12 cellular contexts compared by ENCODE assay signal in the genomic region with DNA sequence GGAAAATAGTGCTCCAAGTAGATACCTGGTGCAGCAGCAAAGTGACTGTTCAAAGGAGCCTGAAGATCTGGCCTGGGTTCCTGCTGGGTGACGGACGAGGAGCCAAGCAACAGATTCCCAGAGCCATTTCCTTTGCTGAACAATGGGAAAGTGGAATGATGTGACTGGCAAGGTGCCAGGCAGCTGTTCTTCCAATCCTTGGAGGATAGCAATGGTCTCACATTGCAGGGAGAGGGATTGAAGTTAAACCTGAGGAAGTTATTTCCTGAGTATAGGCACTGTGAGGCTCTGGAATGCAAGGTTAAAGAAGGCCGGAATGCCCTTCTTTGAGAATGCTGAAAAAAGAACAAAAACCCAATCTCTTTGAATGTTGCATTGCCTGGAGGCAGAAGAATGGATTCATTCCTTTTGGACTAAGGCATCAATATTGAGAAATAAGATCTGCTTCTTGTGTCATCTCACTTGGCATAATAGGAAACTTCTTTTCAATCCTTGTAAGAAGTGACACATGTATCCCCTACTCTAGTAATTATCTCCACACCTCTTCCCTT.
DNase-seq lines count a peak whose midpoint lies in the region; ATAC-seq and TF ChIP-seq lines count a peak whose summit lies in the region.
"Had no signal": no experiment of that assay in that cellular context is flagged by ENCODE, and none has a peak within 500 bp of the region (broad histone marks: within the 10 kb centered on the region; RNA-seq: fewer than 3 reads in every experiment).

No MANE protein-coding gene starts in this region.

- H3K4me3 Mint-ChIP-seq in GM23338, result no peak overlapping the region

- peaks cover 3% of the 10 kb centered on the region; the same call in 1 of the 3 replicates for H3K9me3 Mint-ChIP-seq in GM23338

- no peak overlapping the region for H2AFZ ChIP-seq in GM23338

- TF ChIP-seq CTCF in GM23338 (conservative IDR thresholded peaks at IDR 0.05; ENCODE audit: low read depth in 2 of 2), result no peak
- TF ChIP-seq CTCF in RWPE2 (IDR thresholded peaks at IDR 0.05; ENCODE audit: poor library complexity, severe bottlenecking), result no peak

- no peaks in the 10 kb centered on the region for H3K27me3 Mint-ChIP-seq in GM23338 (ENCODE audit: insufficient read depth, low read depth, poor library complexity)

- peaks cover 27% of the 10 kb centered on the region for H3K9me2 ChIP-seq in GM23338 (ENCODE audit: insufficient read depth)

- no peak overlapping the region for H3K4me3 ChIP-seq in GM23338
- H3K4me3 ChIP-seq in RWPE2 (ENCODE audit: severe bottlenecking), result no peak overlapping the region
- H3K4me3 ChIP-seq: prostate gland, vagina had no signal

- ATAC-seq in GM23338 (peak; percentile 62), RWPE2 (ENCODE audit: low read depth) (peak; percentile 86), HG03354 (IDR thresholded peaks at IDR 0.05; ENCODE audit: poor library complexity, severe bottlenecking, unreplicated experiment) (no peak), HG03442 (IDR thresholded peaks at IDR 0.05; ENCODE audit: unreplicated experiment) (no peak)
- ATAC-seq: left colon had no signal

- no peaks in the 10 kb centered on the region for H3K79me2 ChIP-seq in GM23338 (replicated peaks; ENCODE audit: insufficient read depth)

- H3K4me2 ChIP-seq in GM23338, result no peak overlapping the region

- no peak overlapping the region for H3K27ac Mint-ChIP-seq in GM23338

- no peaks in the 10 kb centered on the region for H3K36me3 Mint-ChIP-seq in GM23338 (ENCODE audit: low read depth)

- no peaks in the 10 kb centered on the region for H3K36me3 ChIP-seq in GM23338 (ENCODE audit: insufficient read depth)
- no peaks in the 10 kb centered on the region for H3K36me3 ChIP-seq in RWPE2 (ENCODE audit: low read depth)
- H3K36me3 ChIP-seq: prostate gland, vagina had no signal

- H3K27me3 ChIP-seq in GM23338 (ENCODE audit: insufficient read depth) (no peaks in the 10 kb centered on the region), RWPE2 (ENCODE audit: insufficient read depth, poor library complexity, severe bottlenecking) (no peaks in the 10 kb centered on the region)
- H3K27me3 ChIP-seq: vagina had no signal

- peak overlapping the region; percentile 66; the same call in 1 of the 2 replicates for H3K27ac ChIP-seq in GM23338 (ENCODE audit: low read depth)
- H3K27ac ChIP-seq in RWPE2 (ENCODE audit: poor library complexity, severe bottlenecking), result peak overlapping the region; percentile 98
- H3K27ac ChIP-seq: prostate gland, vagina had no signal

- no peaks in the 10 kb centered on the region for H3K9me3 ChIP-seq in RWPE2 (ENCODE audit: severe bottlenecking)
- H3K9me3 ChIP-seq: prostate gland, vagina had no signal

- H3K4me1 ChIP-seq in GM23338 (ENCODE audit: insufficient read depth) (peaks cover 22% of the 10 kb centered on the region; the same call in 1 of the 2 replicates), RWPE2 (ENCODE audit: insufficient read depth, poor library complexity, severe bottlenecking) (peaks cover 66% of the 10 kb centered on the region)
- H3K4me1 ChIP-seq: prostate gland, vagina had no signal

- no peaks in the 10 kb centered on the region for H4K20me1 ChIP-seq in GM23338 (replicated peaks; ENCODE audit: insufficient read depth)

- H3K4me1 Mint-ChIP-seq in GM23338, result peaks cover 12% of the 10 kb centered on the region; the same call in 2 of the 3 replicates

- H3F3A ChIP-seq in GM23338 (replicated peaks; ENCODE audit: low read depth), result no peaks in the 10 kb centered on the region

- DNase-seq in GM23338 (ENCODE audit: low spot score) (peak; percentile 61), RWPE2 (ENCODE audit: low spot score) (peak; percentile 85), fibroblast of peridontal ligament (ENCODE audit: extremely low read depth) (peak; percentile 83), non-pigmented ciliary epithelial cell (ENCODE audit: low read depth) (peak; percentile 36), DMS53 (lab: John Stamatoyannopoulos, UW) (no peak), middle frontal gyrus (ENCODE audit: extremely low spot score, low spot score) (no peak)
- DNase-seq: effector memory CD4-positive, alpha-beta T cell; left colon had no signal

TF ChIP-seq in GM23338, 12 proteins besides CTCF, POLR2A, EP300 and RAD21:
- TF ChIP-seq NANOG (IDR thresholded peaks at IDR 0.05; ENCODE audit: borderline replicate concordance) (no peak), EZH2phosphoT487 (IDR thresholded peaks at IDR 0.05; ENCODE audit: unreplicated experiment) (no peak), STAT1 (IDR thresholded peaks at IDR 0.05; ENCODE audit: unreplicated experiment) (no peak), CREB1 (CRISPR knock-in tag; IDR thresholded peaks at IDR 0.05; ENCODE audit: low read depth) (no peak), ZNF331 (CRISPR knock-in tag; IDR thresholded peaks at IDR 0.05; ENCODE audit: low read depth) (no peak), POLR2AphosphoS5 (IDR thresholded peaks at IDR 0.05; ENCODE audit: low read depth) (no peak)
- TF ChIP-seq, protein P1, sequence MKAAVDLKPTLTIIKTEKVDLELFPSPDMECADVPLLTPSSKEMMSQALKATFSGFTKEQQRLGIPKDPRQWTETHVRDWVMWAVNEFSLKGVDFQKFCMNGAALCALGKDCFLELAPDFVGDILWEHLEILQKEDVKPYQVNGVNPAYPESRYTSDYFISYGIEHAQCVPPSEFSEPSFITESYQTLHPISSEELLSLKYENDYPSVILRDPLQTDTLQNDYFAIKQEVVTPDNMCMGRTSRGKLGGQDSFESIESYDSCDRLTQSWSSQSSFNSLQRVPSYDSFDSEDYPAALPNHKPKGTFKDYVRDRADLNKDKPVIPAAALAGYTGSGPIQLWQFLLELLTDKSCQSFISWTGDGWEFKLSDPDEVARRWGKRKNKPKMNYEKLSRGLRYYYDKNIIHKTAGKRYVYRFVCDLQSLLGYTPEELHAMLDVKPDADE (IDR thresholded peaks at IDR 0.05), result no peak
- TF ChIP-seq, protein P2, sequence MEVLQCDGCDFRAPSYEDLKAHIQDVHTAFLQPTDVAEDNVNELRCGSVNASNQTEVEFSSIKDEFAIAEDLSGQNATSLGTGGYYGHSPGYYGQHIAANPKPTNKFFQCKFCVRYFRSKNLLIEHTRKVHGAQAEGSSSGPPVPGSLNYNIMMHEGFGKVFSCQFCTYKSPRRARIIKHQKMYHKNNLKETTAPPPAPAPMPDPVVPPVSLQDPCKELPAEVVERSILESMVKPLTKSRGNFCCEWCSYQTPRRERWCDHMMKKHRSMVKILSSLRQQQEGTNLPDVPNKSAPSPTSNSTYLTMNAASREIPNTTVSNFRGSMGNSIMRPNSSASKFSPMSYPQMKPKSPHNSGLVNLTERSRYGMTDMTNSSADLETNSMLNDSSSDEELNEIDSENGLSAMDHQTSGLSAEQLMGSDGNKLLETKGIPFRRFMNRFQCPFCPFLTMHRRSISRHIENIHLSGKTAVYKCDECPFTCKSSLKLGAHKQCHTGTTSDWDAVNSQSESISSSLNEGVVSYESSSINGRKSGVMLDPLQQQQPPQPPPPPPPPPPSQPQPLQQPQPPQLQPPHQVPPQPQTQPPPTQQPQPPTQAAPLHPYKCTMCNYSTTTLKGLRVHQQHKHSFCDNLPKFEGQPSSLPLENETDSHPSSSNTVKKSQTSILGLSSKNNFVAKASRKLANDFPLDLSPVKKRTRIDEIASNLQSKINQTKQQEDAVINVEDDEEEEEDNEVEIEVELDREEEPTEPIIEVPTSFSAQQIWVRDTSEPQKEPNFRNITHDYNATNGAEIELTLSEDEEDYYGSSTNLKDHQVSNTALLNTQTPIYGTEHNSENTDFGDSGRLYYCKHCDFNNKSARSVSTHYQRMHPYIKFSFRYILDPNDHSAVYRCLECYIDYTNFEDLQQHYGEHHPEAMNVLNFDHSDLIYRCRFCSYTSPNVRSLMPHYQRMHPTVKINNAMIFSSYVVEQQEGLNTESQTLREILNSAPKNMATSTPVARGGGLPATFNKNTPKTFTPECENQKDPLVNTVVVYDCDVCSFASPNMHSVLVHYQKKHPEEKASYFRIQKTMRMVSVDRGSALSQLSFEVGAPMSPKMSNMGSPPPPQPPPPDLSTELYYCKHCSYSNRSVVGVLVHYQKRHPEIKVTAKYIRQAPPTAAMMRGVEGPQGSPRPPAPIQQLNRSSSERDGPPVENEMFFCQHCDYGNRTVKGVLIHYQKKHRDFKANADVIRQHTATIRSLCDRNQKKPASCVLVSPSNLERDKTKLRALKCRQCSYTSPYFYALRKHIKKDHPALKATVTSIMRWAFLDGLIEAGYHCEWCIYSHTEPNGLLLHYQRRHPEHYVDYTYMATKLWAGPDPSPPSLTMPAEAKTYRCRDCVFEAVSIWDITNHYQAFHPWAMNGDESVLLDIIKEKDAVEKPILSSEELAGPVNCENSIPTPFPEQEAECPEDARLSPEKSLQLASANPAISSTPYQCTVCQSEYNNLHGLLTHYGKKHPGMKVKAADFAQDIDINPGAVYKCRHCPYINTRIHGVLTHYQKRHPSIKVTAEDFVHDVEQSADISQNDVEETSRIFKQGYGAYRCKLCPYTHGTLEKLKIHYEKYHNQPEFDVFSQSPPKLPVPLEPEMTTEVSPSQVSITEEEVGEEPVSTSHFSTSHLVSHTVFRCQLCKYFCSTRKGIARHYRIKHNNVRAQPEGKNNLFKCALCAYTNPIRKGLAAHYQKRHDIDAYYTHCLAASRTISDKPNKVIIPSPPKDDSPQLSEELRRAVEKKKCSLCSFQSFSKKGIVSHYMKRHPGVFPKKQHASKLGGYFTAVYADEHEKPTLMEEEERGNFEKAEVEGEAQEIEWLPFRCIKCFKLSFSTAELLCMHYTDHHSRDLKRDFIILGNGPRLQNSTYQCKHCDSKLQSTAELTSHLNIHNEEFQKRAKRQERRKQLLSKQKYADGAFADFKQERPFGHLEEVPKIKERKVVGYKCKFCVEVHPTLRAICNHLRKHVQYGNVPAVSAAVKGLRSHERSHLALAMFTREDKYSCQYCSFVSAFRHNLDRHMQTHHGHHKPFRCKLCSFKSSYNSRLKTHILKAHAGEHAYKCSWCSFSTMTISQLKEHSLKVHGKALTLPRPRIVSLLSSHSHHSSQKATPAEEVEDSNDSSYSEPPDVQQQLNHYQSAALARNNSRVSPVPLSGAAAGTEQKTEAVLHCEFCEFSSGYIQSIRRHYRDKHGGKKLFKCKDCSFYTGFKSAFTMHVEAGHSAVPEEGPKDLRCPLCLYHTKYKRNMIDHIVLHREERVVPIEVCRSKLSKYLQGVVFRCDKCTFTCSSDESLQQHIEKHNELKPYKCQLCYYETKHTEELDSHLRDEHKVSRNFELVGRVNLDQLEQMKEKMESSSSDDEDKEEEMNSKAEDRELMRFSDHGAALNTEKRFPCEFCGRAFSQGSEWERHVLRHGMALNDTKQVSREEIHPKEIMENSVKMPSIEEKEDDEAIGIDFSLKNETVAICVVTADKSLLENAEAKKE (CRISPR knock-in tag; IDR thresholded peaks at IDR 0.05), result peak; percentile 35; the same call in 1 of the 2 replicates
TF ChIP-seq in GM23338: peak in this region for 1.

Comparison
In these comparisons a context has a peak if more than half of its experiments do, and no peak if none do; other contexts are left out.
1. ATAC-seq: peak in GM23338 (single experiment) and RWPE2 (single experiment); none in HG03354 (single experiment) and HG03442 (single experiment).
2. DNase-seq: peak in GM23338 (single experiment), RWPE2 (single experiment), fibroblast of peridontal ligament (single experiment) and non-pigmented ciliary epithelial cell (single experiment); none in DMS53 (single experiment) and middle frontal gyrus (single experiment).